In genomic region chr1:57218487-57219079, GRCh38 we compare ENCODE assay signal across 1 cellular context.
TF ChIP-seq lines count a peak whose summit lies in the region.

No MANE protein-coding gene starts in this region.

TF ChIP-seq in K562, 482 proteins besides CTCF, POLR2A, EP300 and RAD21 (continued from another document and continues in another):
- TF ChIP-seq JUND (IDR thresholded peaks at IDR 0.05; ENCODE audit: borderline replicate concordance, low read depth, low read length) (peak; percentile 73; the same call in 1 of the 2 replicates), JUND (tag; IDR thresholded peaks at IDR 0.05; ENCODE audit: borderline replicate concordance, low read depth, low read length) (peak; percentile 31; the same call in 1 of the 3 replicates), ZNF584 (CRISPR knock-in tag; IDR thresholded peaks at IDR 0.05; ENCODE audit: low read depth) (0 out of 2 replicates have a peak, but pooled peaks have one; percentile 37), HMG20A (CRISPR knock-in tag; conservative IDR thresholded peaks at IDR 0.05) (no peak), MYNN (IDR thresholded peaks at IDR 0.05) (peak; percentile 72), MYNN (CRISPR knock-in tag; IDR thresholded peaks at IDR 0.05) (no peak), MYBL2 (IDR thresholded peaks at IDR 0.05; ENCODE audit: low read depth) (no peak), MYBL2 (CRISPR knock-in tag; IDR thresholded peaks at IDR 0.05; ENCODE audit: borderline replicate concordance) (no peak), ZBTB7A (IDR thresholded peaks at IDR 0.05; ENCODE audit: borderline replicate concordance, control insufficient read depth, low read depth, low read length) (no peak), ZBTB9 (CRISPR knock-in tag; IDR thresholded peaks at IDR 0.05) (no peak), MNT (conservative IDR thresholded peaks at IDR 0.05) (peak in 1 of 2 experiments; percentile 54; a peak in 1 of 4 replicates), MTA3 (IDR thresholded peaks at IDR 0.05; ENCODE audit: borderline replicate concordance) (peak; percentile 32; the same call in 1 of the 2 replicates), BRCA1 (IDR thresholded peaks at IDR 0.05) (no peak), BRCA1 (CRISPR knock-in tag; IDR thresholded peaks at IDR 0.05) (no peak), CGGBP1 (CRISPR knock-in tag; IDR thresholded peaks at IDR 0.05) (no peak), C11orf30 (IDR thresholded peaks at IDR 0.05; ENCODE audit: low read depth) (peak; percentile 55), ETV5 (CRISPR knock-in tag; IDR thresholded peaks at IDR 0.05; ENCODE audit: low read depth) (peak; percentile 55; the same call in 1 of the 2 replicates), GATAD2A (IDR thresholded peaks at IDR 0.05) (0 out of 2 replicates have a peak, but pooled peaks have one; percentile 50), CREM (IDR thresholded peaks at IDR 0.05; ENCODE audit: low read depth) (peak; percentile 53; the same call in 1 of the 2 replicates), FOXJ3 (CRISPR knock-in tag; IDR thresholded peaks at IDR 0.05) (no peak), CBX1 (IDR thresholded peaks at IDR 0.05; ENCODE audit: low read depth) (no peak), SIN3A (IDR thresholded peaks at IDR 0.05; ENCODE audit: borderline replicate concordance in 2 of 2, control insufficient read depth in 1 of 2, low read depth in 2 of 2, low read length in 2 of 2) (no peak), ZNF384 (IDR thresholded peaks at IDR 0.05; ENCODE audit: low read depth, low read length) (peak; percentile 63; the same call in 1 of the 2 replicates), KDM1A (IDR thresholded peaks at IDR 0.05) (peak; percentile 91 to 92), CBFA2T3 (IDR thresholded peaks at IDR 0.05) (peak; percentile 99), CEBPB (tag; IDR thresholded peaks at IDR 0.05) (no peak), ZC3H4 (CRISPR knock-in tag; IDR thresholded peaks at IDR 0.05; ENCODE audit: borderline replicate concordance) (no peak), ELF4 (CRISPR knock-in tag; IDR thresholded peaks at IDR 0.05) (peak; percentile 78), MAFG (tag; conservative IDR thresholded peaks at IDR 0.05) (0 out of 2 replicates have a peak, but pooled peaks have one; percentile 25), ZNF583 (CRISPR knock-in tag; IDR thresholded peaks at IDR 0.05) (0 out of 2 replicates have a peak, but pooled peaks have one; percentile 48), ATF1 (CRISPR knock-in tag; IDR thresholded peaks at IDR 0.05) (no peak), ATF1 (tag; IDR thresholded peaks at IDR 0.05) (no peak), HMBOX1 (IDR thresholded peaks at IDR 0.05) (peak; percentile 75), KHSRP (IDR thresholded peaks at IDR 0.05) (peak; percentile 71; the same call in 1 of the 2 replicates), DEAF1 (CRISPR knock-in tag; IDR thresholded peaks at IDR 0.05) (no peak), CBFB (CRISPR knock-in tag; IDR thresholded peaks at IDR 0.05) (no peak), FOXK1 (CRISPR knock-in tag; IDR thresholded peaks at IDR 0.05; ENCODE audit: borderline replicate concordance) (no peak), CBX3 (IDR thresholded peaks at IDR 0.05; ENCODE audit: borderline replicate concordance in 1 of 2, low read length in 2 of 2) (no peak), NR3C1 (CRISPR knock-in tag; IDR thresholded peaks at IDR 0.05) (no peak), PKNOX1 (IDR thresholded peaks at IDR 0.05) (peak; percentile 84), FOXO4 (CRISPR knock-in tag; IDR thresholded peaks at IDR 0.05) (no peak), SRSF3 (IDR thresholded peaks at IDR 0.05; ENCODE audit: insufficient read depth, low read length) (no peak), ATF4 (CRISPR knock-in tag; IDR thresholded peaks at IDR 0.05) (0 out of 2 replicates have a peak, but pooled peaks have one; percentile 41), TSC22D4 (tag; IDR thresholded peaks at IDR 0.05) (no peak), SMAD4 (CRISPR knock-in tag; conservative IDR thresholded peaks at IDR 0.05) (peak; percentile 80), MAZ (CRISPR knock-in tag; conservative IDR thresholded peaks at IDR 0.05 in 1 of 2, IDR thresholded peaks at IDR 0.05 in 1 of 2) (peak in 1 of 2 experiments; percentile 61; a peak in 2 of 4 replicates), ERF (CRISPR knock-in tag; IDR thresholded peaks at IDR 0.05) (peak; percentile 75; the same call in 1 of the 2 replicates), ZBED1 (IDR thresholded peaks at IDR 0.05) (no peak), ATF3 (IDR thresholded peaks at IDR 0.05) (0 out of 2 replicates have a peak, but pooled peaks have one; percentile 27), ATF3 (CRISPR knock-in tag; conservative IDR thresholded peaks at IDR 0.05) (no peak), GTF2A2 (tag; IDR thresholded peaks at IDR 0.05) (no peak), LEF1 (IDR thresholded peaks at IDR 0.05) (peak; percentile 75), ZNF586 (CRISPR knock-in tag; conservative IDR thresholded peaks at IDR 0.05) (no peak), POLR3A (IDR thresholded peaks at IDR 0.05; ENCODE audit: borderline replicate concordance, extremely low read depth, insufficient read depth, insufficient read length) (no peak), NFE2 (IDR thresholded peaks at IDR 0.05; ENCODE audit: low read depth) (peak; percentile 40), ZNF589 (CRISPR knock-in tag; IDR thresholded peaks at IDR 0.05; ENCODE audit: low read depth) (peak; percentile 70; the same call in 1 of the 2 replicates), OTX1 (CRISPR knock-in tag; IDR thresholded peaks at IDR 0.05) (no peak), STAT6 (CRISPR knock-in tag; IDR thresholded peaks at IDR 0.05) (no peak), ZNF165 (CRISPR knock-in tag; IDR thresholded peaks at IDR 0.05; ENCODE audit: borderline replicate concordance) (no peak), SOX6 (IDR thresholded peaks at IDR 0.05) (peak; percentile 96), EP400 (IDR thresholded peaks at IDR 0.05) (peak; percentile 24; the same call in 1 of the 2 replicates), PTBP1 (IDR thresholded peaks at IDR 0.05; ENCODE audit: low read depth, low read length) (no peak), ARID1B (IDR thresholded peaks at IDR 0.05) (peak; percentile 99), MYC (IDR thresholded peaks at IDR 0.05; ENCODE audit: low read depth, low read length) (0 out of 2 replicates have a peak, but pooled peaks have one; percentile 14), MYC (CRISPR knock-in tag; IDR thresholded peaks at IDR 0.05; ENCODE audit: borderline replicate concordance, low read depth) (no peak), ATF7 (IDR thresholded peaks at IDR 0.05) (peak; percentile 44; the same call in 1 of the 2 replicates), ZNF408 (CRISPR knock-in tag; IDR thresholded peaks at IDR 0.05; ENCODE audit: low read depth) (no peak), KLF16 (IDR thresholded peaks at IDR 0.05) (peak; percentile 96)
